In the genomic region with DNA sequence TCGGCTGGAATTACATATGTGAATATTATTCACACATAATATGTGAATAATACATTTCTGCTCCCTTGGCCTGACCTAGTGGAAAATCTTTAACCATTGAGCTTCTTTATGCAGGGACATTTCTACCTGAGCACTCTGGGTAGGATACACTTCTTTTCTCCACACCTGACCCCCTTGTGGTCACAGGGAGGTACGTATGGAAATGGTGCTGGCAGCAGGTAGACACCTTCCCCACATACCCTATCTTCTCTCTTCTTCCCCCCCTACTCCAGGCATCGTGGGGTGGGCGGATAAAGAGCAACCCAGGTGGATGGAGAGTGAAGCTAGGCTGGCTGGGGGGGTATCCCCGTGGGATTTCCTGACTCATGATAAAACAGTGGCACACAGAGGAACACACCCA, we compare ENCODE assay signal across 19 cellular contexts.
DNase-seq lines count a peak whose midpoint lies in the region; ATAC-seq and TF ChIP-seq lines count a peak whose summit lies in the region.
"Had no signal": no experiment of that assay in that cellular context is flagged by ENCODE, and none has a peak within 500 bp of the region (broad histone marks: within the 10 kb centered on the region; RNA-seq: fewer than 3 reads in every experiment).

No MANE protein-coding gene starts in this region.

- H3K36me3 ChIP-seq in H7 (replicated peaks; ENCODE audit: control insufficient read depth, insufficient read depth, low read length) (no peaks in the 10 kb centered on the region), RWPE2 (ENCODE audit: low read depth) (no peaks in the 10 kb centered on the region), esophagus muscularis mucosa (no peaks in the 10 kb centered on the region), SJCRH30 (no peaks in the 10 kb centered on the region)
- H3K36me3 ChIP-seq: BLaER1 treated with 17β-estradiol and CSF1 and Interleukin-3, amounts not matched to agents 10 nM and 100 nM; MG63; Peyer's patch; SJSA1 had no signal

- no peak overlapping the region for H3K4me3 Mint-ChIP-seq in progenitor cell of endocrine pancreas (ENCODE audit: low read depth)
- H3K4me3 Mint-ChIP-seq: CD8-positive, alpha-beta memory T cell had no signal

- no peaks in the 10 kb centered on the region for H3K4me1 Mint-ChIP-seq in progenitor cell of endocrine pancreas (ENCODE audit: low read depth)
- H3K4me1 Mint-ChIP-seq: CD8-positive, alpha-beta memory T cell had no signal

- H3K36me3 Mint-ChIP-seq in progenitor cell of endocrine pancreas (ENCODE audit: insufficient read depth): no peaks in the 10 kb centered on the region
- H3K36me3 Mint-ChIP-seq: CD8-positive, alpha-beta memory T cell had no signal

- no peak overlapping the region for H3K27ac ChIP-seq in RWPE2 (ENCODE audit: poor library complexity, severe bottlenecking)
- H3K27ac ChIP-seq in esophagus muscularis mucosa (replicated peaks in 1 of 4): no peak overlapping the region
- no peak overlapping the region for H3K27ac ChIP-seq in SJCRH30
- H3K27ac ChIP-seq: BLaER1 treated with 17β-estradiol and CSF1 and Interleukin-3, amounts not matched to agents 10 nM and 100 nM; Peyer's patch; SJSA1 had no signal

- peaks cover 7% of the 10 kb centered on the region for H3K9me3 ChIP-seq in RWPE2 (ENCODE audit: severe bottlenecking)
- H3K9me3 ChIP-seq in esophagus muscularis mucosa: peaks cover 0 to 15% (median 6%) of the 10 kb centered on the region in 4 donors
- H3K9me3 ChIP-seq in SJCRH30 (replicated peaks): no peaks in the 10 kb centered on the region
- H3K9me3 ChIP-seq: SJSA1 had no signal

- peaks cover 4% of the 10 kb centered on the region for H3K9me3 Mint-ChIP-seq in progenitor cell of endocrine pancreas (ENCODE audit: low read depth)

- TF ChIP-seq EP300 in esophagus muscularis mucosa (IDR thresholded peaks at IDR 0.05): no peak

- H3K4me3 ChIP-seq in H7 (ENCODE audit: insufficient read depth, low read depth, low read length) (no peak overlapping the region), RWPE2 (ENCODE audit: severe bottlenecking) (no peak overlapping the region), esophagus muscularis mucosa (no peak overlapping the region), SJCRH30 (no peak overlapping the region)
- H3K4me3 ChIP-seq: BLaER1 treated with 17β-estradiol and CSF1 and Interleukin-3, amounts not matched to agents 10 nM and 100 nM; K562; MG63; Peyer's patch; SJSA1 had no signal

- H3K27me3 Mint-ChIP-seq in progenitor cell of endocrine pancreas: no peaks in the 10 kb centered on the region

- WGBS in esophagus muscularis mucosa: 83% methylated on average over 5 of the region's 5 CpGs

- DNase-seq in H7 (peak; percentile 69), RWPE2 (ENCODE audit: low spot score) (no peak), esophagus muscularis mucosa (ENCODE audit: extremely low spot score) (peak; percentile 55), progenitor cell of endocrine pancreas (ENCODE audit: low spot score, unreplicated experiment) (no peak), SJCRH30 (no peak)
- DNase-seq: CD8-positive, alpha-beta memory T cell; HCEC 1CT; MG63; NCI-H1417; NCI-H187 treated with DMSO at 0.1 percent for 48 hours; NCI-H2227 treated with DMSO at 0.1 percent for 48 hours; NCI-H510A; Peyer's patch; T-helper 1 cell had no signal

- TF ChIP-seq POLR2A in esophagus muscularis mucosa (IDR thresholded peaks at IDR 0.05; ENCODE audit: low read depth): no peak

- ATAC-seq in RWPE2 (ENCODE audit: low read depth) (peak; percentile 40; the same call in 1 of the 3 replicates), HG02759 (IDR thresholded peaks at IDR 0.05; ENCODE audit: unreplicated experiment) (no peak), GM21786 (IDR thresholded peaks at IDR 0.05; ENCODE audit: unreplicated experiment) (no peak)
- ATAC-seq: K562 had no signal

- H3K27me3 ChIP-seq in H7 (ENCODE audit: control insufficient read depth, insufficient read depth, low read length) (no peaks in the 10 kb centered on the region), RWPE2 (ENCODE audit: insufficient read depth, poor library complexity, severe bottlenecking) (no peaks in the 10 kb centered on the region), esophagus muscularis mucosa (no peaks in the 10 kb centered on the region), SJCRH30 (peaks cover 3% of the 10 kb centered on the region; the same call in 1 of the 2 replicates)
- H3K27me3 ChIP-seq: BLaER1 treated with 17β-estradiol and CSF1 and Interleukin-3, amounts not matched to agents 10 nM and 100 nM; MG63; Peyer's patch; SJSA1 had no signal

- peak; percentile 32 for TF ChIP-seq CTCF in RWPE2 (IDR thresholded peaks at IDR 0.05; ENCODE audit: poor library complexity, severe bottlenecking)
- TF ChIP-seq CTCF in esophagus muscularis mucosa (IDR thresholded peaks at IDR 0.05): no peak
- TF ChIP-seq CTCF in progenitor cell of endocrine pancreas (IDR thresholded peaks at IDR 0.05; ENCODE audit: unreplicated experiment): peak; percentile 31

- intact Hi-C loops in esophagus muscularis mucosa (cut with DNase I): no loop called here

- H3K27ac Mint-ChIP-seq in progenitor cell of endocrine pancreas: no peak overlapping the region
- H3K27ac Mint-ChIP-seq: CD8-positive, alpha-beta memory T cell had no signal

- H3K4me1 ChIP-seq in RWPE2 (ENCODE audit: insufficient read depth, poor library complexity, severe bottlenecking) (no peaks in the 10 kb centered on the region), esophagus muscularis mucosa (no peaks in the 10 kb centered on the region), SJCRH30 (no peaks in the 10 kb centered on the region)
- H3K4me1 ChIP-seq: BLaER1 treated with 17β-estradiol and CSF1 and Interleukin-3, amounts not matched to agents 10 nM and 100 nM; Peyer's patch; SJSA1 had no signal

Comparison
In these comparisons a context has a peak if more than half of its experiments do, and no peak if none do; other contexts are left out.
1. DNase-seq: peak in H7 (single experiment) and esophagus muscularis mucosa (single experiment); none in RWPE2 (single experiment), progenitor cell of endocrine pancreas (single experiment) and SJCRH30 (0 of 2).
2. CTCF ChIP-seq: peak in RWPE2 (single experiment) and progenitor cell of endocrine pancreas (single experiment); none in esophagus muscularis mucosa (0 of 3).